ENCODE assay signal across 1 cellular context in genomic region chr4:154566639-154567204, GRCh38.
TF ChIP-seq lines count a peak whose summit lies in the region.

No MANE protein-coding gene starts in this region.

TF ChIP-seq in SK-N-SH, 30 proteins besides CTCF, POLR2A, EP300 and RAD21:
- no peak for TF ChIP-seq EZH2phosphoT487 (IDR thresholded peaks at IDR 0.05; ENCODE audit: borderline replicate concordance, low read depth)
